In genomic region chr10:69074532-69074931, GRCh38 we compare ENCODE assay signal across 3 cellular contexts.
TF ChIP-seq lines count a peak whose summit lies in the region.

No MANE protein-coding gene starts in this region.

TF ChIP-seq in SK-N-SH, 30 proteins besides CTCF, POLR2A, EP300 and RAD21 (continues in another document):
- no peak for TF ChIP-seq TCF12 (IDR thresholded peaks at IDR 0.05)
- TF ChIP-seq YY1 (IDR thresholded peaks at IDR 0.05; ENCODE audit: low read depth) = no peak
- TF ChIP-seq RFX5 (IDR thresholded peaks at IDR 0.05; ENCODE audit: low read length) = no peak
- no peak for TF ChIP-seq NRF1 (IDR thresholded peaks at IDR 0.05; ENCODE audit: low read depth, low read length)
- no peak for TF ChIP-seq PBX3 (IDR thresholded peaks at IDR 0.05)
- no peak for TF ChIP-seq ELF1 (IDR thresholded peaks at IDR 0.05)
- TF ChIP-seq FOSL2 (IDR thresholded peaks at IDR 0.05; ENCODE audit: borderline replicate concordance, low read depth) = no peak
- TF ChIP-seq USF1 (IDR thresholded peaks at IDR 0.05; ENCODE audit: borderline replicate concordance, low read depth) = no peak
- TF ChIP-seq MAX (IDR thresholded peaks at IDR 0.05; ENCODE audit: low read depth) = no peak
- no peak for TF ChIP-seq ZBTB33 (IDR thresholded peaks at IDR 0.05; ENCODE audit: borderline replicate concordance, low read depth)
- no peak for TF ChIP-seq GATA2 (CRISPR knock-in tag; IDR thresholded peaks at IDR 0.05)
- no peak for TF ChIP-seq JUND (IDR thresholded peaks at IDR 0.05)
- TF ChIP-seq FOXM1 (IDR thresholded peaks at IDR 0.05; ENCODE audit: low read depth) = no peak
- TF ChIP-seq RCOR1 (IDR thresholded peaks at IDR 0.05; ENCODE audit: low read length) = no peak
- TF ChIP-seq USF2 (IDR thresholded peaks at IDR 0.05; ENCODE audit: borderline replicate concordance, low read depth, low read length) = no peak

TF ChIP-seq in SK-N-SH treated with all-trans-retinoic acid at 6 μM for 48 hours, 23 proteins besides CTCF, POLR2A, EP300 and RAD21:
- TF ChIP-seq PATZ1 (CRISPR knock-in tag; IDR thresholded peaks at IDR 0.05; ENCODE audit: borderline replicate concordance) = no peak
- no peak for TF ChIP-seq TSHZ2 (CRISPR knock-in tag; IDR thresholded peaks at IDR 0.05)
- no peak for TF ChIP-seq SNAI2 (CRISPR knock-in tag; IDR thresholded peaks at IDR 0.05)
- TF ChIP-seq TCF4 (CRISPR knock-in tag; IDR thresholded peaks at IDR 0.05; ENCODE audit: borderline replicate concordance) = no peak
- no peak for TF ChIP-seq CREB5 (CRISPR knock-in tag; IDR thresholded peaks at IDR 0.05; ENCODE audit: low read depth)
- TF ChIP-seq RARB (CRISPR knock-in tag; IDR thresholded peaks at IDR 0.05) = no peak
- no peak for TF ChIP-seq ZC3H10 (CRISPR knock-in tag; IDR thresholded peaks at IDR 0.05)
- no peak for TF ChIP-seq CSRNP3 (CRISPR knock-in tag; IDR thresholded peaks at IDR 0.05)
- no peak for TF ChIP-seq ZFP30 (CRISPR knock-in tag; IDR thresholded peaks at IDR 0.05)
- no peak for TF ChIP-seq ZNF8 (CRISPR knock-in tag; IDR thresholded peaks at IDR 0.05)
- TF ChIP-seq TOX (CRISPR knock-in tag; IDR thresholded peaks at IDR 0.05; ENCODE audit: borderline replicate concordance) = no peak
TF ChIP-seq in SK-N-SH treated with all-trans-retinoic acid at 6 μM for 48 hours: peak in this region for 0.

TF ChIP-seq in K562, 482 proteins besides CTCF, POLR2A, EP300 and RAD21:
- no peak for TF ChIP-seq SETDB1 (IDR thresholded peaks at IDR 0.05; ENCODE audit: low read length)
- TF ChIP-seq ZHX1 (conservative IDR thresholded peaks at IDR 0.05; ENCODE audit: low read length) = no peak
- TF ChIP-seq ZNF436 (CRISPR knock-in tag; IDR thresholded peaks at IDR 0.05) = no peak
- peak in 1 of 2 experiments; percentile 41; a peak in 1 of 4 replicates for TF ChIP-seq KDM1A (IDR thresholded peaks at IDR 0.05)
- TF ChIP-seq KLF16 (IDR thresholded peaks at IDR 0.05) = no peak
- no peak for TF ChIP-seq MXI1 (IDR thresholded peaks at IDR 0.05; ENCODE audit: low read depth, low read length)
- TF ChIP-seq NFE2 (IDR thresholded peaks at IDR 0.05; ENCODE audit: low read depth) = peak; percentile 71
- TF ChIP-seq JUND (IDR thresholded peaks at IDR 0.05; ENCODE audit: borderline replicate concordance, low read depth, low read length) = no peak
- peak; percentile 26; the same call in 1 of the 3 replicates for TF ChIP-seq JUND (tag; IDR thresholded peaks at IDR 0.05; ENCODE audit: borderline replicate concordance, low read depth, low read length)
- TF ChIP-seq ARID4B (CRISPR knock-in tag; IDR thresholded peaks at IDR 0.05) = no peak
- no peak for TF ChIP-seq U2AF1 (optimal IDR thresholded peaks at IDR 0.05; ENCODE audit: low read depth, low read length)
- peak; percentile 32; the same call in 1 of the 2 replicates for TF ChIP-seq C11orf30 (IDR thresholded peaks at IDR 0.05; ENCODE audit: low read depth)
- TF ChIP-seq MAFF (IDR thresholded peaks at IDR 0.05; ENCODE audit: low read length) = peak; percentile 41
- TF ChIP-seq SMARCE1 (IDR thresholded peaks at IDR 0.05) = 0 out of 2 replicates have a peak, but pooled peaks have one; percentile 27
- TF ChIP-seq PTRF (tag; IDR thresholded peaks at IDR 0.05) = no peak
- no peak for TF ChIP-seq ELK1 (CRISPR knock-in tag; IDR thresholded peaks at IDR 0.05)
- no peak for TF ChIP-seq PYGO2 (tag; IDR thresholded peaks at IDR 0.05)
- TF ChIP-seq SP2 (IDR thresholded peaks at IDR 0.05; ENCODE audit: extremely low read depth, low read depth, low read length, poor library complexity, severe bottlenecking) = no peak
- no peak for TF ChIP-seq PML (IDR thresholded peaks at IDR 0.05; ENCODE audit: low read length)
- TF ChIP-seq MAFG (tag; conservative IDR thresholded peaks at IDR 0.05) = peak; percentile 53; the same call in 1 of the 2 replicates
- no peak for TF ChIP-seq ZNF316 (IDR thresholded peaks at IDR 0.05)
- 0 out of 4 replicates have a peak, but pooled peaks of 1 of the 2 experiments have one; percentile 11 for TF ChIP-seq MNT (conservative IDR thresholded peaks at IDR 0.05)
- TF ChIP-seq DPF2 (IDR thresholded peaks at IDR 0.05) = peak; percentile 31; the same call in 1 of the 2 replicates
- TF ChIP-seq MTA3 (IDR thresholded peaks at IDR 0.05; ENCODE audit: borderline replicate concordance) = no peak
- TF ChIP-seq BCOR (IDR thresholded peaks at IDR 0.05) = peak; percentile 56; the same call in 1 of the 2 replicates
- TF ChIP-seq LARP7 (IDR thresholded peaks at IDR 0.05) = no peak
- TF ChIP-seq USF1 (CRISPR knock-in tag; IDR thresholded peaks at IDR 0.05) = no peak
- TF ChIP-seq PKNOX1 (IDR thresholded peaks at IDR 0.05) = no peak
